Comparison of ENCODE assay signal across 1 cellular context in genomic region chr14:23562822-23563472, GRCh38.
A peak's percentile ranks its signal among the peaks of the same experiment; 100 is the strongest.
TF ChIP-seq lines count a peak whose summit lies in the region.

No MANE protein-coding gene starts in this region.

TF ChIP-seq in HepG2, 621 proteins besides CTCF, POLR2A, EP300 and RAD21 (continued from another document and continues in another):
- TF ChIP-seq ZBTB14 (CRISPR knock-in tag; IDR thresholded peaks at IDR 0.05) (no peak), E2F1 (CRISPR knock-in tag; IDR thresholded peaks at IDR 0.05) (no peak), PCBP2 (optimal IDR thresholded peaks at IDR 0.05; ENCODE audit: low read depth, low read length, poor library complexity, severe bottlenecking) (peak; percentile 61), SOX5 (CRISPR knock-in tag; IDR thresholded peaks at IDR 0.05; ENCODE audit: borderline replicate concordance) (no peak), MXD1 (CRISPR knock-in tag; IDR thresholded peaks at IDR 0.05) (0 out of 2 replicates have a peak, but pooled peaks have one; percentile 33), ELF3 (CRISPR knock-in tag; IDR thresholded peaks at IDR 0.05) (peak; percentile 68; the same call in 1 of the 2 replicates), SNAPC5 (CRISPR knock-in tag; IDR thresholded peaks at IDR 0.05; ENCODE audit: borderline replicate concordance) (no peak), ZNF292 (CRISPR knock-in tag; IDR thresholded peaks at IDR 0.05; ENCODE audit: borderline replicate concordance, low read depth) (no peak), MAZ (IDR thresholded peaks at IDR 0.05; ENCODE audit: borderline replicate concordance, low read depth, low read length) (peak; percentile 58; the same call in 1 of the 2 replicates), MAZ (CRISPR knock-in tag; IDR thresholded peaks at IDR 0.05; ENCODE audit: low read depth) (no peak), TBP (CRISPR knock-in tag; IDR thresholded peaks at IDR 0.05) (no peak), ZNF276 (CRISPR knock-in tag; IDR thresholded peaks at IDR 0.05; ENCODE audit: low read depth) (no peak), ZFY (CRISPR knock-in tag; IDR thresholded peaks at IDR 0.05) (peak; percentile 49; the same call in 1 of the 2 replicates), ONECUT2 (CRISPR knock-in tag; IDR thresholded peaks at IDR 0.05) (no peak), HIC2 (CRISPR knock-in tag; IDR thresholded peaks at IDR 0.05; ENCODE audit: low read depth) (no peak), ZNF691 (CRISPR knock-in tag; IDR thresholded peaks at IDR 0.05; ENCODE audit: borderline replicate concordance, low read depth) (0 out of 2 replicates have a peak, but pooled peaks have one; percentile 21), FOXK2 (IDR thresholded peaks at IDR 0.05) (no peak), ZNF816 (CRISPR knock-in tag; IDR thresholded peaks at IDR 0.05; ENCODE audit: borderline replicate concordance) (no peak), PPARG (CRISPR knock-in tag; conservative IDR thresholded peaks at IDR 0.05) (peak; percentile 31; the same call in 1 of the 2 replicates), RFXANK (CRISPR knock-in tag; IDR thresholded peaks at IDR 0.05) (no peak), ZNF12 (CRISPR knock-in tag; IDR thresholded peaks at IDR 0.05) (peak; percentile 39; the same call in 1 of the 2 replicates), MATR3 (CRISPR knock-in tag; IDR thresholded peaks at IDR 0.05) (no peak), ZNF572 (CRISPR knock-in tag; IDR thresholded peaks at IDR 0.05) (no peak), THAP11 (CRISPR knock-in tag; IDR thresholded peaks at IDR 0.05) (peak; percentile 69), ZGPAT (CRISPR knock-in tag; IDR thresholded peaks at IDR 0.05) (peak; percentile 51; the same call in 1 of the 2 replicates), ZNF101 (CRISPR knock-in tag; IDR thresholded peaks at IDR 0.05; ENCODE audit: borderline replicate concordance, low read depth) (no peak), FOXK1 (CRISPR knock-in tag; IDR thresholded peaks at IDR 0.05; ENCODE audit: borderline replicate concordance, low read depth) (0 out of 2 replicates have a peak, but pooled peaks have one; percentile 8), ARID3A (IDR thresholded peaks at IDR 0.05; ENCODE audit: low read depth, low read length) (0 out of 2 replicates have a peak, but pooled peaks have one; percentile 20), ZNF326 (CRISPR knock-in tag; IDR thresholded peaks at IDR 0.05; ENCODE audit: borderline replicate concordance) (peak; percentile 55; the same call in 1 of the 2 replicates), NR2F1 (CRISPR knock-in tag; IDR thresholded peaks at IDR 0.05) (no peak), RBM22 (optimal IDR thresholded peaks at IDR 0.05; ENCODE audit: low read length) (peak; percentile 27), SRF (IDR thresholded peaks at IDR 0.05; ENCODE audit: low read depth, low read length) (peak; percentile 37; the same call in 1 of the 2 replicates), MAX (IDR thresholded peaks at IDR 0.05) (no peak), ZNF574 (CRISPR knock-in tag; IDR thresholded peaks at IDR 0.05) (0 out of 2 replicates have a peak, but pooled peaks have one; percentile 25), HMGXB4 (CRISPR knock-in tag; IDR thresholded peaks at IDR 0.05; ENCODE audit: borderline replicate concordance in 1 of 2, low read depth in 1 of 2) (peak; percentile 78 to 85), AHR (CRISPR knock-in tag; IDR thresholded peaks at IDR 0.05) (no peak), SMC3 (IDR thresholded peaks at IDR 0.05; ENCODE audit: low read length) (peak; percentile 97), ZNF713 (CRISPR knock-in tag; IDR thresholded peaks at IDR 0.05) (0 out of 2 replicates have a peak, but pooled peaks have one; percentile 77), CHCHD3 (CRISPR knock-in tag; IDR thresholded peaks at IDR 0.05) (0 out of 2 replicates have a peak, but pooled peaks have one; percentile 42), FLYWCH1 (CRISPR knock-in tag; IDR thresholded peaks at IDR 0.05) (no peak), SUZ12 (IDR thresholded peaks at IDR 0.05; ENCODE audit: low read depth, low read length) (no peak), HOXA5 (CRISPR knock-in tag; IDR thresholded peaks at IDR 0.05) (peak; percentile 47; the same call in 1 of the 2 replicates), HNF4G (IDR thresholded peaks at IDR 0.05; ENCODE audit: borderline replicate concordance, low read depth, low read length) (no peak), HNF4G (CRISPR knock-in tag; IDR thresholded peaks at IDR 0.05; ENCODE audit: borderline replicate concordance, low read depth) (no peak), ZNF567 (CRISPR knock-in tag; IDR thresholded peaks at IDR 0.05; ENCODE audit: borderline replicate concordance) (peak; percentile 65; the same call in 1 of the 2 replicates), NBN (conservative IDR thresholded peaks at IDR 0.05) (no peak), SOX6 (IDR thresholded peaks at IDR 0.05) (no peak), SOX6 (CRISPR knock-in tag; IDR thresholded peaks at IDR 0.05) (no peak), STAG1 (CRISPR knock-in tag; IDR thresholded peaks at IDR 0.05) (peak; percentile 91), ZNF34 (CRISPR knock-in tag; IDR thresholded peaks at IDR 0.05; ENCODE audit: borderline replicate concordance) (0 out of 2 replicates have a peak, but pooled peaks have one; percentile 58)
